ENCODE assay signal across 21 cellular contexts in the genomic region with DNA sequence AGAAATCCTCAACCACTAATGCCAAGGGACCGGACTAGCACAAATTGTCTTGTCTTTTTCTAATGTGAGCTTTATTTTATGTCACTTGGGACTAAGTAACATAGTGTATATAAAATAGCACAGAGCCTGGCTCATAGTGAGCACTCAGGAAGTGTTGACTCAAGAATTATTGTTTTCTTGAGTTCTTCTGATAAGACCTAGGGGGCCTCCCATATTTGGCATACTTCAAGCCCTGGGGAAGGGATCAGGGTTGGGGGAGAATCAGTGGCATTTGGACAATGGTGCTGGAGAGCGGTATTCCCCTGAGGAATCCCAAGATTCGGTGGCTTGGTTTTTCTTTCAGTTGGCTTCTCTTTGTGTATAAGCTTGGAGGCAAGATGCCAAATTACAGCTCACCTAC. TPM values are rescaled to one million over a fixed set of nuclear protein-coding genes. Genes with fewer than 3 reads are reported as not detected.
DNase-seq lines count a peak whose midpoint lies in the region; ATAC-seq, FAIRE-seq and TF ChIP-seq lines count a peak whose summit lies in the region.
"Had no signal": no experiment of that assay in that cellular context is flagged by ENCODE, and none has a peak within 500 bp of the region (broad histone marks: within the 10 kb centered on the region; RNA-seq: fewer than 3 reads in every experiment).

No MANE protein-coding gene starts in this region.

- no peaks in the 10 kb centered on the region for H3K27me3 Mint-ChIP-seq in activated CD4-positive, alpha-beta T cell treated with anti-CD3 and anti-CD28 coated beads for 36 hours
- peaks cover 3% of the 10 kb centered on the region for H3K27me3 Mint-ChIP-seq in astrocyte (ENCODE audit: low read depth, unreplicated experiment)

- H3K4ac ChIP-seq in mesendoderm (ENCODE audit: low read depth, low read length), result no peak overlapping the region

- H3K4me3 ChIP-seq in DOHH2 (ENCODE audit: low read length), result no peak overlapping the region
- no peak overlapping the region for H3K4me3 ChIP-seq in astrocyte (ENCODE audit: insufficient read depth, low read depth, low read length)
- H3K4me3 ChIP-seq in mesendoderm (ENCODE audit: low read length), result no peak overlapping the region
- H3K4me3 ChIP-seq: GM23338, MG63 had no signal

- H3K27me3 ChIP-seq in DOHH2 (ENCODE audit: control insufficient read depth, low read length), result no peaks in the 10 kb centered on the region
- no peaks in the 10 kb centered on the region for H3K27me3 ChIP-seq in astrocyte (ENCODE audit: insufficient read depth, low read length)
- no peaks in the 10 kb centered on the region for H3K27me3 ChIP-seq in mesendoderm (ENCODE audit: insufficient read depth, low read length, poor library complexity)
- H3K27me3 ChIP-seq: MG63 had no signal

- no peak overlapping the region for H2AFZ ChIP-seq in astrocyte (ENCODE audit: low read depth, low read length)
- H2AFZ ChIP-seq: GM23338 had no signal

- no peak overlapping the region for H3K23ac ChIP-seq in mesendoderm (ENCODE audit: low read length)

- FAIRE-seq in astrocyte (lab: Jason Lieb, UNC), result no peak

- no peaks in the 10 kb centered on the region for H3K79me1 ChIP-seq in mesendoderm (ENCODE audit: low read length)

- H3K27ac Mint-ChIP-seq in activated CD4-positive, alpha-beta T cell treated with anti-CD3 and anti-CD28 coated beads for 36 hours, result peak overlapping the region; percentile 53
- no peak overlapping the region for H3K27ac Mint-ChIP-seq in astrocyte (ENCODE audit: unreplicated experiment)
- H3K27ac Mint-ChIP-seq: CD14-positive monocyte, GM23338 had no signal

- H2BK15ac ChIP-seq in mesendoderm (replicated peaks; ENCODE audit: low read depth), result no peak overlapping the region

- intact Hi-C loops in activated CD4-positive, alpha-beta T cell treated with anti-CD3 and anti-CD28 coated beads for 36 hours (cut with DNase I, micrococcal nuclease), result loop anchor here (5.0 to 10.0 kb wide), 2 partner anchors 686 to 927 kb away; partner anchors contain the start of genes SIDT1 (in 1 of the 2) and ZBTB20 (in 1 of the 2)

- H3K4me1 ChIP-seq in DOHH2 (ENCODE audit: control insufficient read depth, low read length) (peaks cover 94% of the 10 kb centered on the region), astrocyte (ENCODE audit: insufficient read depth, low read length) (peaks cover 56% of the 10 kb centered on the region), mesendoderm (ENCODE audit: control insufficient read depth, low read depth, low read length) (peaks cover 10% of the 10 kb centered on the region)

- H3K9me3 ChIP-seq in DOHH2 (ENCODE audit: control insufficient read depth, insufficient read depth, low read length), result no peaks in the 10 kb centered on the region
- no peaks in the 10 kb centered on the region for H3K9me3 ChIP-seq in astrocyte (ENCODE audit: insufficient read depth, low read depth, low read length)
- H3K9me3 ChIP-seq: MG63 had no signal

- H3K56ac ChIP-seq in mesendoderm (ENCODE audit: low read length), result no peak overlapping the region

- peaks cover 14% of the 10 kb centered on the region for H3K79me2 ChIP-seq in DOHH2 (ENCODE audit: control insufficient read depth, low read length)
- no peaks in the 10 kb centered on the region for H3K79me2 ChIP-seq in astrocyte (ENCODE audit: insufficient read depth, low read length)
- no peaks in the 10 kb centered on the region for H3K79me2 ChIP-seq in mesendoderm (ENCODE audit: control insufficient read depth, insufficient read depth, low read length)

- H2BK5ac ChIP-seq in mesendoderm (ENCODE audit: low read length), result no peak overlapping the region

- H3K9me3 Mint-ChIP-seq in activated CD4-positive, alpha-beta T cell treated with anti-CD3 and anti-CD28 coated beads for 36 hours (ENCODE audit: low read depth), result no peaks in the 10 kb centered on the region
- H3K9me3 Mint-ChIP-seq in astrocyte (ENCODE audit: unreplicated experiment), result no peaks in the 10 kb centered on the region
- H3K9me3 Mint-ChIP-seq: GM23338 had no signal

- no peak overlapping the region for H4K5ac ChIP-seq in mesendoderm (ENCODE audit: low read length)

- WGBS in mesendoderm (ENCODE audit: extremely low coverage, insufficient coverage, low lambda C conversion rate), result no CpG with 5 or more reads among the region's 3 CpGs

- H3K4me3 Mint-ChIP-seq in activated CD4-positive, alpha-beta T cell treated with anti-CD3 and anti-CD28 coated beads for 36 hours, result no peak overlapping the region
- no peak overlapping the region for H3K4me3 Mint-ChIP-seq in astrocyte (ENCODE audit: unreplicated experiment)
- H3K4me3 Mint-ChIP-seq: GM23338 had no signal

- no peak overlapping the region for H2BK120ac ChIP-seq in mesendoderm (ENCODE audit: low read depth, low read length)

- H3K36me3 ChIP-seq in DOHH2 (ENCODE audit: control insufficient read depth, low read length), result peaks cover 4% of the 10 kb centered on the region; the same call in 1 of the 2 replicates
- no peaks in the 10 kb centered on the region for H3K36me3 ChIP-seq in astrocyte (ENCODE audit: insufficient read depth, low read length)
- H3K36me3 ChIP-seq in mesendoderm (ENCODE audit: control insufficient read depth, insufficient read depth, low read length), result no peaks in the 10 kb centered on the region
- H3K36me3 ChIP-seq: MG63 had no signal

- H3F3A ChIP-seq in DOHH2 (ENCODE audit: control insufficient read depth, insufficient read depth), result peaks cover 27% of the 10 kb centered on the region

- H3K4me2 ChIP-seq in DOHH2 (ENCODE audit: low read length) (peak overlapping the region; percentile 53; the same call in 1 of the 2 replicates), astrocyte (ENCODE audit: low read length) (peak overlapping the region; percentile 36), mesendoderm (ENCODE audit: low read length) (no peak overlapping the region)
- H3K4me2 ChIP-seq: GM23338 had no signal

- no peak for DNase-seq in activated CD4-positive, alpha-beta T cell treated with anti-CD3 and anti-CD28 coated beads for 36 hours
- DNase-seq in activated CD4-positive, alpha-beta T cell treated with anti-CD3 and anti-CD28 coated beads for 4 hours, result no peak
- DNase-seq in astrocyte (ENCODE audit: low read depth) (no peak), mesendoderm (peak; percentile 45)
- no peak for DNase-seq in NK-92 treated with Interleukin-12 subunit alpha and Interleukin-12 subunit beta, amount 100 ng/mL, for 24 hours (lab: John Stamatoyannopoulos, UW)
- DNase-seq: Calu3, DND-41, KBM-7, MG63, NCI-H1105, NCI-H1694 treated with DMSO at 0.1 percent for 48 hours, NCI-H510A, NCI-H82, SIG-M5, SW 1271 had no signal

- H4K8ac ChIP-seq in mesendoderm (ENCODE audit: low read depth, low read length), result no peak overlapping the region

- H3K9ac ChIP-seq in astrocyte (ENCODE audit: low read length) (no peak overlapping the region), mesendoderm (ENCODE audit: low read length) (no peak overlapping the region)

- no peak for TF ChIP-seq CTCF in DOHH2 (IDR thresholded peaks at IDR 0.05; ENCODE audit: low read depth, low read length, poor library complexity, severe bottlenecking)
- TF ChIP-seq CTCF in astrocyte (IDR thresholded peaks at IDR 0.05; ENCODE audit: insufficient read depth, low read depth, low read length), result no peak

- H3K36me3 Mint-ChIP-seq in activated CD4-positive, alpha-beta T cell treated with anti-CD3 and anti-CD28 coated beads for 36 hours (ENCODE audit: low read depth), result peaks cover 21% of the 10 kb centered on the region
- no peaks in the 10 kb centered on the region for H3K36me3 Mint-ChIP-seq in astrocyte (ENCODE audit: low read depth, unreplicated experiment)
- H3K36me3 Mint-ChIP-seq: CD14-positive monocyte had no signal

- no peak overlapping the region for H2AK5ac ChIP-seq in mesendoderm (ENCODE audit: low read length)

- POLR2A ChIA-PET in activated CD4-positive, alpha-beta T cell treated with anti-CD3 and anti-CD28 coated beads for 36 hours (lab: Charles Lee), result no interaction called here

- ATAC-seq in activated CD4-positive, alpha-beta T cell treated with anti-CD3 and anti-CD28 coated beads for 36 hours, result no peak
- no peak for ATAC-seq in HG02973 (IDR thresholded peaks at IDR 0.05; ENCODE audit: unreplicated experiment)
- ATAC-seq in HG02840 (IDR thresholded peaks at IDR 0.05; ENCODE audit: low FRiP score, unreplicated experiment), result no peak
- ATAC-seq: GM23338 had no signal

- H3K18ac ChIP-seq in mesendoderm (ENCODE audit: low read length), result peak overlapping the region; percentile 22

- CTCF ChIA-PET in activated CD4-positive, alpha-beta T cell treated with anti-CD3 and anti-CD28 coated beads for 36 hours (lab: Charles Lee), result interaction anchor here (1.0 to 2.6 kb wide), 4 partner anchors 10 to 162 kb away, joined by 3 to 5 read pairs (median 4); no protein-coding TSS in a partner anchor

- H3K4me1 Mint-ChIP-seq in activated CD4-positive, alpha-beta T cell treated with anti-CD3 and anti-CD28 coated beads for 36 hours, result peaks cover 49% of the 10 kb centered on the region
- H3K4me1 Mint-ChIP-seq in astrocyte (ENCODE audit: low read depth, unreplicated experiment), result peaks cover 3% of the 10 kb centered on the region
- H3K4me1 Mint-ChIP-seq: CD14-positive monocyte had no signal

- H3K9me2 ChIP-seq in DOHH2 (replicated peaks; ENCODE audit: control insufficient read depth, low read length), result no peaks in the 10 kb centered on the region

- H3K27ac ChIP-seq in DOHH2 (ENCODE audit: low read depth, low read length) (no peak overlapping the region), astrocyte (ENCODE audit: low read depth, low read length) (no peak overlapping the region), mesendoderm (ENCODE audit: low read depth, low read length) (no peak overlapping the region)

- H4K20me1 ChIP-seq in DOHH2 (ENCODE audit: control insufficient read depth, insufficient read depth, low read depth, low read length) (no peaks in the 10 kb centered on the region), astrocyte (ENCODE audit: insufficient read depth, low read length) (no peaks in the 10 kb centered on the region)

RNA-seq across cellular contexts. Expression of gene ZNF80, which starts 19.4 kb away (rescaled TPM):
- total RNA-seq in activated CD4-positive, alpha-beta T cell treated with anti-CD3 and anti-CD28 coated beads for 36 hours, result under 1 TPM; 0.23 to 0.27 TPM
- not detected in 2 replicates for total RNA-seq in astrocyte
- polyA plus RNA-seq in mesendoderm (2013, experiment 1 of 2), result not detected
- polyA plus RNA-seq in mesendoderm (2013, experiment 2 of 2), result not detected
- total RNA-seq: A172, Calu3, GM23338 had no signal
- polyA plus RNA-seq: CD14-positive monocyte, GM23338 had no signal

RNA-seq across cellular contexts. Expression of gene DRD3, which starts 39.2 kb away (rescaled TPM):
- not detected for total RNA-seq in activated CD4-positive, alpha-beta T cell treated with anti-CD3 and anti-CD28 coated beads for 36 hours
- total RNA-seq in astrocyte, result not detected in 2 replicates
- polyA plus RNA-seq in mesendoderm (2013, experiment 1 of 2), result 0.01 TPM
- not detected for polyA plus RNA-seq in mesendoderm (2013, experiment 2 of 2)
- total RNA-seq: A172, Calu3 had no signal
- polyA plus RNA-seq: CD14-positive monocyte had no signal
